Comparison of ENCODE assay signal across 8 cellular contexts in genomic region chr11:67288198-67288451, GRCh38. TPM values are rescaled to one million over a fixed set of nuclear protein-coding genes. Genes with fewer than 3 reads are reported as not detected.
DNase-seq lines count a peak whose midpoint lies in the region; ATAC-seq and TF ChIP-seq lines count a peak whose summit lies in the region.

No MANE protein-coding gene starts in this region.

- no peaks in the 10 kb centered on the region for H3K9me3 Mint-ChIP-seq in activated naive CD4-positive, alpha-beta T cell treated with anti-CD3 and anti-CD28 coated beads, Interleukin-2, amount 50 U/mL, for 24 hours

- H3K36me3 ChIP-seq in ascending aorta = peaks cover 35 to 49% of the 10 kb centered on the region in 2 donors
- peaks cover 71% of the 10 kb centered on the region for H3K36me3 ChIP-seq in lower lobe of right lung
- H3K36me3 ChIP-seq in urinary bladder (ENCODE audit: insufficient read depth) = peaks cover 10% of the 10 kb centered on the region

- intact Hi-C loops in ascending aorta (cut with DNase I) (loop anchor here (2.0 kb wide), 2 partner anchors 15 to 47 kb away; partner anchors contain the start of gene SSH3), lower lobe of right lung (cut with DNase I) (no loop called here)

- H3K27ac ChIP-seq in ascending aorta (peak overlapping the region; percentile 91 to 98), lower lobe of right lung (peak overlapping the region; percentile 99), urinary bladder (ENCODE audit: low read depth) (peak overlapping the region; percentile 91)

- 28% methylated on average over 4 of the region's 4 CpGs for WGBS in urinary bladder

- ATAC-seq in lower lobe of right lung (no peak), GM19324 (IDR thresholded peaks at IDR 0.05; ENCODE audit: low FRiP score, unreplicated experiment) (no peak)

- H3K27me3 ChIP-seq in ascending aorta = no peaks in the 10 kb centered on the region
- H3K27me3 ChIP-seq in lower lobe of right lung (ENCODE audit: low read depth) = no peaks in the 10 kb centered on the region

- H3K4me1 Mint-ChIP-seq in activated naive CD4-positive, alpha-beta T cell treated with anti-CD3 and anti-CD28 coated beads, Interleukin-2, amount 50 U/mL, for 24 hours = peaks cover 30% of the 10 kb centered on the region

- DNase-seq in activated naive CD4-positive, alpha-beta T cell treated with anti-CD3 and anti-CD28 coated beads, Interleukin-2, amount 50 U/mL, for 16 hours = no peak
- DNase-seq in ascending aorta (ENCODE audit: low spot score in 2 of 2) (no peak), lower lobe of right lung (no peak), NCI-H2171 (lab: John Stamatoyannopoulos, UW) (no peak), ACHN (no peak)

- no peaks in the 10 kb centered on the region for H3K27me3 Mint-ChIP-seq in activated naive CD4-positive, alpha-beta T cell treated with anti-CD3 and anti-CD28 coated beads, Interleukin-2, amount 50 U/mL, for 24 hours

- peaks cover 2% of the 10 kb centered on the region for H3K36me3 Mint-ChIP-seq in activated naive CD4-positive, alpha-beta T cell treated with anti-CD3 and anti-CD28 coated beads, Interleukin-2, amount 50 U/mL, for 24 hours

- peaks cover 14 to 38% of the 10 kb centered on the region in 2 donors for H3K4me1 ChIP-seq in ascending aorta
- peaks cover 71% of the 10 kb centered on the region for H3K4me1 ChIP-seq in lower lobe of right lung
- no peaks in the 10 kb centered on the region for H3K4me1 ChIP-seq in urinary bladder (ENCODE audit: insufficient read depth)

- H3K27ac Mint-ChIP-seq in activated naive CD4-positive, alpha-beta T cell treated with anti-CD3 and anti-CD28 coated beads, Interleukin-2, amount 50 U/mL, for 24 hours = peak overlapping the region; percentile 98

- peak overlapping the region; percentile 80 for H3K4me3 Mint-ChIP-seq in activated naive CD4-positive, alpha-beta T cell treated with anti-CD3 and anti-CD28 coated beads, Interleukin-2, amount 50 U/mL, for 24 hours

- H3K4me3 ChIP-seq in ascending aorta (peak overlapping the region; percentile 76 to 87), lower lobe of right lung (peak overlapping the region; percentile 99), urinary bladder (ENCODE audit: low read depth, low read length) (peak overlapping the region; percentile 88)

- in situ Hi-C loops in ACHN (cut with HindIII; ENCODE audit: low pct_ligation_motif_present, low pct_unique_long_range_greater_than_20kb, low sequenced_read_pairs) = no loop called here

- TF ChIP-seq CTCF in ascending aorta (IDR thresholded peaks at IDR 0.05) = no peak
- no peak for TF ChIP-seq CTCF in lower lobe of right lung (IDR thresholded peaks at IDR 0.05)

- H3K9me3 ChIP-seq in ascending aorta = no peaks in the 10 kb centered on the region
- H3K9me3 ChIP-seq in lower lobe of right lung = no peaks in the 10 kb centered on the region

RNA-seq across cellular contexts. Expression of gene ANKRD13D, which starts 1.0 kb away (rescaled TPM):
- total RNA-seq in ascending aorta (54.7 TPM), lower lobe of right lung (66.9 TPM), urinary bladder (25.2 TPM)
- 44.0 TPM for polyA plus RNA-seq in urinary bladder

RNA-seq across cellular contexts. Expression of gene SSH3, which starts 15.2 kb away (rescaled TPM):
- total RNA-seq in ascending aorta (30.9 TPM), lower lobe of right lung (37.7 TPM), urinary bladder (23.6 TPM)
- polyA plus RNA-seq in urinary bladder = 52.7 TPM

RNA-seq across cellular contexts. Expression of gene GRK2, which starts 21.9 kb away (rescaled TPM):
- total RNA-seq in ascending aorta = 65.3 TPM
- total RNA-seq in lower lobe of right lung = 101 TPM
- total RNA-seq in urinary bladder = 21.1 TPM
- 66.3 TPM for polyA plus RNA-seq in urinary bladder
